ENCODE assay signal across 9 cellular contexts in the genomic region with DNA sequence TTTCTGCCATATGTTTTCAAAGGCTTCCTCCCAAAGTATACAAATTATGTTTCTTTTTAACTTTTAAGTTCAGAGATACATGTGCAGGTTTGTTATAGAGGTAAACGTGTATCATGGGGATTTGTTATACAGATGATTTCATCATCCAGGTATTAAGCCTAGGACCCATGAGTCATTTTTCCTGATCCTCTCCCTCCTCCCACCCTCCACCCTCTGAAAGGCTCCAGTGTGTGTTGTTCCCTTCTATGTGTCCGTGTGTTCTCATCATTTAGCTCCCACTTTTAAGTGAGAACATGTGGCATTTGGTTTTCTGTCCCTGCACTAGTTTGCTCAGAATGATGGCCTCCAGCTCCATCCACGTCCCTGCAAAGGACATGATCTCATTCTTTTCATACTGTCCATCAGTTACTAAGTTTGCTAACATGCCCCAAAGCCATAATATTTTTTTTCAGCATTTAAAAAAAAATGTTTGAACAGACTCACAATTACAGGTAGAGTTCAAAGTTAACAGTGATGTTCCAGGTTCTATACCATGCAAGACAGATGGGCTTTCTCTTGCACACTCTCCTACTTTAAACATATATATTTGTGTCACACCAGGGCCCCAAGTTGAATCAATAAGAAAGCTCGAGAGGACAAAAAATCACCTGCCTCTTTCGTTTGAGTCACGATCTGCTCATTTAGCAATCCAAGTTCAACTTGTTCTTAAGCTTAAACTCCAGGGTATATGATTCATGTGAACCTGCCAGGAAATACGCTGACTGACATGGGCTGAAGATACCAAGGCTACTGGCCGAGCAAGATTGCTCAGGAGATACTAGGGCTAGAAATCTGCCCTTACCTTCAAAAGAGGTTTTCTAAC.
A peak's percentile ranks its signal among the peaks of the same experiment; 100 is the strongest.
DNase-seq lines count a peak whose midpoint lies in the region; ATAC-seq and TF ChIP-seq lines count a peak whose summit lies in the region.
"Had no signal": no experiment of that assay in that cellular context is flagged by ENCODE, and none has a peak within 500 bp of the region (broad histone marks: within the 10 kb centered on the region; RNA-seq: fewer than 3 reads in every experiment).

No MANE protein-coding gene starts in this region.

- TF ChIP-seq RAD21 in IMR-90 (IDR thresholded peaks at IDR 0.05; ENCODE audit: low read length) = no peak

- no peak for TF ChIP-seq CTCF in IMR-90 (conservative IDR thresholded peaks at IDR 0.05; ENCODE audit: low read depth, low read length)
- no peak for TF ChIP-seq CTCF in left lung (IDR thresholded peaks at IDR 0.05)

- no peak overlapping the region; the same call in 1 of the 2 replicates for H3K14ac ChIP-seq in IMR-90 (replicated peaks; ENCODE audit: low read depth, low read length)

- BruUV-seq in IMR-90 (replicated peaks; lab: Mats Ljungman, UMichigan) = no TSS peak

- no peak overlapping the region; the same call in 1 of the 2 replicates for H4K91ac ChIP-seq in IMR-90 (ENCODE audit: insufficient read depth, low read depth, low read length)

- CTCF ChIA-PET in IMR-90 (lab: Yijun Ruan, JAX) = no interaction called here

- H3K23ac ChIP-seq in IMR-90 (ENCODE audit: low read depth, low read length) = no peak overlapping the region

- H3K9ac ChIP-seq in IMR-90 (ENCODE audit: low read depth, low read length) = no peak overlapping the region
- no peak overlapping the region for H3K9ac ChIP-seq in adipocyte (ENCODE audit: low read length)

- H2BK15ac ChIP-seq in IMR-90 (ENCODE audit: low read depth, low read length) = no peak overlapping the region; the same call in 2 of the 3 replicates

- H2BK120ac ChIP-seq in IMR-90 (ENCODE audit: low read depth, low read length) = peak overlapping the region; percentile 45; the same call in 1 of the 2 replicates

- H3K36me3 ChIP-seq in ACC112 (ENCODE audit: insufficient read depth, low read length) (no peaks in the 10 kb centered on the region), IMR-90 (ENCODE audit: control insufficient read depth, insufficient read depth, low read length) (no peaks in the 10 kb centered on the region), adipocyte (ENCODE audit: control insufficient read depth, insufficient read depth, low read length, severe bottlenecking) (no peaks in the 10 kb centered on the region), left lung (no peaks in the 10 kb centered on the region)
- H3K36me3 ChIP-seq: tibial artery had no signal

- H4K20me1 ChIP-seq in IMR-90 (ENCODE audit: insufficient read depth, low read length) = no peaks in the 10 kb centered on the region

- H3K9me3 ChIP-seq in IMR-90 (ENCODE audit: control insufficient read depth, insufficient read depth, low read length) (no peaks in the 10 kb centered on the region), adipocyte (ENCODE audit: control insufficient read depth, low read length) (no peaks in the 10 kb centered on the region), left lung (no peaks in the 10 kb centered on the region)
- H3K9me3 ChIP-seq: tibial artery had no signal

- dilution Hi-C loops in IMR-90 (cut with HindIII; ENCODE audit: low sequenced_read_pairs, unreplicated experiment) = no loop called here

- H2BK5ac ChIP-seq in IMR-90 (ENCODE audit: low read depth, low read length, poor library complexity, severe bottlenecking) = no peak overlapping the region

- peaks cover 6% of the 10 kb centered on the region for H3K9me1 ChIP-seq in IMR-90 (ENCODE audit: insufficient read depth, low read length)

- intact Hi-C loops in IMR-90 (cut with micrococcal nuclease) (no loop called here), left lung (cut with DNase I) (no loop called here), left colon (cut with DNase I, micrococcal nuclease) (no loop called here)

- peak overlapping the region; percentile 75; the same call in 1 of the 2 replicates for H4K5ac ChIP-seq in IMR-90 (ENCODE audit: low read depth, low read length)

- H2BK20ac ChIP-seq in IMR-90 (ENCODE audit: low read depth, low read length) = peak overlapping the region; percentile 16; the same call in 1 of the 2 replicates

- no peak overlapping the region for H3K56ac ChIP-seq in IMR-90 (ENCODE audit: extremely low read depth, insufficient read depth, low read length)

- ATAC-seq in IMR-90 (ENCODE audit: low read depth) (no peak), left lung (peak; percentile 53), left colon (no peak)

- H2AK9ac ChIP-seq in IMR-90 (replicated peaks; ENCODE audit: low read depth, low read length, poor library complexity) = no peak overlapping the region

- TF ChIP-seq POLR2A in IMR-90 (IDR thresholded peaks at IDR 0.05; ENCODE audit: low read depth, low read length) = no peak

- DNase-seq in IMR-90 (peak; percentile 54), adipocyte (ENCODE audit: low read depth) (peak; percentile 34), left lung (no peak), SKM-1 treated with dmso at 0.1 percent for 144 hours (lab: John Stamatoyannopoulos, UW; ENCODE audit: unreplicated experiment) (no peak), 8988T (no peak), left colon (no peak)
- DNase-seq in stimulated activated naive CD4-positive, alpha-beta T cell treated with Interleukin-2 at 50 U/mL for 16 hours (lab: John Stamatoyannopoulos, UW) = no peak
- DNase-seq: tibial artery had no signal

- no peak overlapping the region; the same call in 1 of the 2 replicates for H3K4ac ChIP-seq in IMR-90 (ENCODE audit: low read depth, low read length)

- H3K79me1 ChIP-seq in IMR-90 (ENCODE audit: low read depth in 1 of 2, low read length in 2 of 2) = no peaks in the 10 kb centered on the region

- no peak overlapping the region for H2AFZ ChIP-seq in ACC112 (ENCODE audit: low read length, unreplicated experiment)
- no peak overlapping the region for H2AFZ ChIP-seq in IMR-90 (replicated peaks; ENCODE audit: low read length, poor library complexity)

- peak overlapping the region; percentile 35; the same call in 1 of the 2 replicates for H3K18ac ChIP-seq in IMR-90 (ENCODE audit: low read depth, low read length)

- H3K27ac ChIP-seq in ACC112 (ENCODE audit: low read depth, low read length) (peak overlapping the region; percentile 83), IMR-90 (ENCODE audit: insufficient read depth, low read length) (no peak overlapping the region), left lung (peak overlapping the region; percentile 53 to 65)
- H3K27ac ChIP-seq: tibial artery had no signal

- H3K4me1 ChIP-seq in ACC112 (ENCODE audit: control insufficient read depth, insufficient read depth, low read length, unreplicated experiment) (peaks cover 22% of the 10 kb centered on the region), IMR-90 (ENCODE audit: control insufficient read depth, insufficient read depth, low read length) (peaks cover 6% of the 10 kb centered on the region), adipocyte (ENCODE audit: control insufficient read depth, insufficient read depth, low read length) (peaks cover 13% of the 10 kb centered on the region), left lung (peaks cover 0 to 3% of the 10 kb centered on the region in 2 donors)
- H3K4me1 ChIP-seq: tibial artery had no signal

- no peak overlapping the region for H3K4me3 ChIP-seq in ACC112 (ENCODE audit: low read depth, low read length)
- H3K4me3 ChIP-seq in IMR-90 (ENCODE audit: insufficient read depth, low read depth, low read length) = no peak overlapping the region
- no peak overlapping the region for H3K4me3 ChIP-seq in adipocyte (ENCODE audit: low read length)
- H3K4me3 ChIP-seq in left lung = no peak overlapping the region
- H3K4me3 ChIP-seq: tibial artery had no signal

- peak overlapping the region; percentile 20 to 47; a peak in 1 of 4 replicates for H4K8ac ChIP-seq in IMR-90 (ENCODE audit: low read depth in 2 of 2, low read length in 2 of 2)

- no peaks in the 10 kb centered on the region for H3K79me2 ChIP-seq in ACC112 (ENCODE audit: control insufficient read depth, insufficient read depth, low read length, unreplicated experiment)

- H2AK5ac ChIP-seq in IMR-90 (ENCODE audit: low read depth, low read length) = 0 out of 2 replicates have a peak overlapping the region, but pooled peaks have one; percentile 49

- H3K27me3 ChIP-seq in ACC112 (ENCODE audit: insufficient read depth, low read length) (no peaks in the 10 kb centered on the region), IMR-90 (ENCODE audit: control insufficient read depth, insufficient read depth, low read length) (no peaks in the 10 kb centered on the region), adipocyte (replicated peaks; ENCODE audit: control insufficient read depth, insufficient read depth, low read length) (no peaks in the 10 kb centered on the region), left lung (no peaks in the 10 kb centered on the region)
- H3K27me3 ChIP-seq: tibial artery had no signal

- 71% methylated on average over 4 of the region's 8 CpGs; no CpG with 5 or more reads in 1 of the 2 experiments for WGBS in IMR-90 (ENCODE audit: extremely low coverage in 2 of 2, insufficient read length in 1 of 2), 2 experiments

- no peak overlapping the region; the same call in 1 of the 2 replicates for H3K4me2 ChIP-seq in IMR-90 (ENCODE audit: low read depth, low read length)

- POLR2A ChIA-PET in IMR-90 (lab: Charles Lee; ENCODE audit: unreplicated experiment) = no interaction called here

- in situ Hi-C loops in IMR-90 (cut with MboI; ENCODE audit: low sequenced_read_pairs) = no loop called here

TF ChIP-seq in IMR-90, 13 proteins besides CTCF, POLR2A, EP300 and RAD21:
- no peak for TF ChIP-seq RFX5 (IDR thresholded peaks at IDR 0.05; ENCODE audit: low read depth, low read length)
- TF ChIP-seq CHD1 (IDR thresholded peaks at IDR 0.05; ENCODE audit: low read depth, low read length) = no peak
- TF ChIP-seq, protein P1, sequence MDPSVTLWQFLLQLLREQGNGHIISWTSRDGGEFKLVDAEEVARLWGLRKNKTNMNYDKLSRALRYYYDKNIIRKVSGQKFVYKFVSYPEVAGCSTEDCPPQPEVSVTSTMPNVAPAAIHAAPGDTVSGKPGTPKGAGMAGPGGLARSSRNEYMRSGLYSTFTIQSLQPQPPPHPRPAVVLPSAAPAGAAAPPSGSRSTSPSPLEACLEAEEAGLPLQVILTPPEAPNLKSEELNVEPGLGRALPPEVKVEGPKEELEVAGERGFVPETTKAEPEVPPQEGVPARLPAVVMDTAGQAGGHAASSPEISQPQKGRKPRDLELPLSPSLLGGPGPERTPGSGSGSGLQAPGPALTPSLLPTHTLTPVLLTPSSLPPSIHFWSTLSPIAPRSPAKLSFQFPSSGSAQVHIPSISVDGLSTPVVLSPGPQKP (IDR thresholded peaks at IDR 0.05; ENCODE audit: borderline replicate concordance, low read depth, low read length) = no peak
- TF ChIP-seq CEBPB (IDR thresholded peaks at IDR 0.05; ENCODE audit: low read depth, low read length) = peak; percentile 20; the same call in 1 of the 2 replicates
- no peak for TF ChIP-seq BHLHE40 (IDR thresholded peaks at IDR 0.05; ENCODE audit: low read depth, low read length)
- TF ChIP-seq SMC3 (IDR thresholded peaks at IDR 0.05; ENCODE audit: low read depth, low read length) = no peak
- TF ChIP-seq MAZ (IDR thresholded peaks at IDR 0.05; ENCODE audit: borderline replicate concordance, low read depth, low read length) = no peak
- TF ChIP-seq MAFK (IDR thresholded peaks at IDR 0.05; ENCODE audit: low read depth, low read length) = no peak
- TF ChIP-seq NFE2L2 (IDR thresholded peaks at IDR 0.05; ENCODE audit: low read depth, low read length) = no peak
- TF ChIP-seq FOS (IDR thresholded peaks at IDR 0.05; ENCODE audit: low read depth, low read length) = peak; percentile 21; the same call in 1 of the 2 replicates

Comparison
In these comparisons a context has a peak if more than half of its experiments do, and no peak if none do; other contexts are left out.
1. DNase-seq: peak in IMR-90 (single experiment) and adipocyte (single experiment); none in left lung (0 of 2), SKM-1 treated with dmso at 0.1 percent for 144 hours (single experiment), 8988T (single experiment), stimulated activated naive CD4-positive, alpha-beta T cell treated with Interleukin-2 at 50 U/mL for 16 hours (single experiment) and left colon (0 of 2).